9 cellular contexts compared by ENCODE assay signal in genomic region chr1:64956241-64956640, GRCh38. TPM values are rescaled to one million over a fixed set of nuclear protein-coding genes. Genes with fewer than 3 reads are reported as not detected.
DNase-seq lines count a peak whose midpoint lies in the region; ATAC-seq lines count a peak whose summit lies in the region.
"Had no signal": no experiment of that assay in that cellular context is flagged by ENCODE, and none has a peak within 500 bp of the region (broad histone marks: within the 10 kb centered on the region; RNA-seq: fewer than 3 reads in every experiment).

No MANE protein-coding gene starts in this region.

- H3K36me3 ChIP-seq in skeletal muscle satellite cell (ENCODE audit: insufficient read depth, low read length): no peaks in the 10 kb centered on the region
- H3K36me3 ChIP-seq: transverse colon had no signal

- DNase-seq in M059J (ENCODE audit: low read depth) (peak; percentile 41), epithelial cell of prostate (ENCODE audit: low read depth, low spot score) (no peak), NCI-H146 treated with DMSO at 0.1 percent for 48 hours (lab: John Stamatoyannopoulos, UW; ENCODE audit: unreplicated experiment) (no peak), NCI-H510A treated with DMSO at 0.1 percent for 48 hours (lab: John Stamatoyannopoulos, UW) (no peak), activated gamma-delta T cell treated with Interleukin-2 at 50 U/mL for 16 hours (no peak)
- DNase-seq: transverse colon had no signal

- no peaks in the 10 kb centered on the region for H3K9me3 ChIP-seq in skeletal muscle satellite cell (replicated peaks; ENCODE audit: low read length)
- H3K9me3 ChIP-seq: transverse colon had no signal

- ATAC-seq in GM18511 (IDR thresholded peaks at IDR 0.05; ENCODE audit: unreplicated experiment): peak; percentile 1

- H3K4me3 ChIP-seq in skeletal muscle satellite cell (ENCODE audit: low read length): no peak overlapping the region
- H3K4me3 ChIP-seq: transverse colon had no signal

- H3K27me3 ChIP-seq in skeletal muscle satellite cell (ENCODE audit: control insufficient read depth, insufficient read depth, low read length): no peaks in the 10 kb centered on the region
- H3K27me3 ChIP-seq: transverse colon had no signal

- peaks cover 23% of the 10 kb centered on the region for H3K4me1 ChIP-seq in skeletal muscle satellite cell (ENCODE audit: control insufficient read depth, insufficient read depth, low read length)

- no peak overlapping the region for H3K9ac ChIP-seq in skeletal muscle satellite cell (ENCODE audit: low read depth, low read length)

- peak overlapping the region; percentile 18 for H3K27ac ChIP-seq in epithelial cell of prostate
- H3K27ac ChIP-seq: VCaP had no signal

- peak overlapping the region; percentile 39 for H3K4me2 ChIP-seq in skeletal muscle satellite cell (ENCODE audit: low read length)

RNA-seq across cellular contexts. Expression of gene JAK1, which starts 10.1 kb away (rescaled TPM):
- total RNA-seq in M059J (2014; rRNA removed; shearing (Covaris generic)): 56.2 and 90.9 TPM in 2 replicates
- total RNA-seq in skeletal muscle satellite cell (2012; rRNA removed): 157 and 221 TPM in 2 replicates
